Comparison of ENCODE assay signal across 12 cellular contexts in genomic region chr13:81395368-81395767, GRCh38.
DNase-seq lines count a peak whose midpoint lies in the region; ATAC-seq and TF ChIP-seq lines count a peak whose summit lies in the region.
"Had no signal": no experiment of that assay in that cellular context is flagged by ENCODE, and none has a peak within 500 bp of the region (broad histone marks: within the 10 kb centered on the region; RNA-seq: fewer than 3 reads in every experiment).

No MANE protein-coding gene starts in this region.

- ATAC-seq in HG03432 (IDR thresholded peaks at IDR 0.05; ENCODE audit: unreplicated experiment) = peak; percentile 83
- peak; percentile 92 for ATAC-seq in SK-N-SH treated with all-trans-retinoic acid at 6 μM for 48 hours
- no peak for ATAC-seq in HG02981 (IDR thresholded peaks at IDR 0.05; ENCODE audit: unreplicated experiment)

- DNase-seq in CMK (ENCODE audit: low read depth) (peak; percentile 48), iPS-NIHi7 (ENCODE audit: extremely low spot score) (peak; percentile 60), NOMO-1 (lab: John Stamatoyannopoulos, UW; ENCODE audit: unreplicated experiment in 2 of 2) (no peak)
- no peak for DNase-seq in activated T-cell treated with anti-CD3 and anti-CD28 coated beads, Interleukin-2, amount 50 U/mL, for 1 hour
- DNase-seq in stimulated activated CD8-positive, alpha-beta memory T cell treated with anti-CD3 and anti-CD28 coated beads, Interleukin-4, amount 100 ng/mL, for 48 hours = no peak
- DNase-seq: activated CD4-positive, CD25-positive, alpha-beta regulatory T cell treated with anti-CD3 and anti-CD28 coated beads, Interleukin-2, amount 50 U/mL, for 72 hours; GF-D8; NCI-H2107; SIG-M5 had no signal

TF ChIP-seq in SK-N-SH treated with all-trans-retinoic acid at 6 μM for 48 hours, 23 proteins besides CTCF, POLR2A, EP300 and RAD21:
- TF ChIP-seq, protein P1, sequence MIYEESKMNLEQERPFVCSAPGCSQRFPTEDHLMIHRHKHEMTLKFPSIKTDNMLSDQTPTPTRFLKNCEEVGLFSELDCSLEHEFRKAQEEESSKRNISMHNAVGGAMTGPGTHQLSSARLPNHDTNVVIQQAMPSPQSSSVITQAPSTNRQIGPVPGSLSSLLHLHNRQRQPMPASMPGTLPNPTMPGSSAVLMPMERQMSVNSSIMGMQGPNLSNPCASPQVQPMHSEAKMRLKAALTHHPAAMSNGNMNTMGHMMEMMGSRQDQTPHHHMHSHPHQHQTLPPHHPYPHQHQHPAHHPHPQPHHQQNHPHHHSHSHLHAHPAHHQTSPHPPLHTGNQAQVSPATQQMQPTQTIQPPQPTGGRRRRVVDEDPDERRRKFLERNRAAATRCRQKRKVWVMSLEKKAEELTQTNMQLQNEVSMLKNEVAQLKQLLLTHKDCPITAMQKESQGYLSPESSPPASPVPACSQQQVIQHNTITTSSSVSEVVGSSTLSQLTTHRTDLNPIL (CRISPR knock-in tag; IDR thresholded peaks at IDR 0.05; ENCODE audit: low read depth) = no peak
- TF ChIP-seq PPARA (CRISPR knock-in tag; IDR thresholded peaks at IDR 0.05; ENCODE audit: borderline replicate concordance) (no peak), ZFP30 (CRISPR knock-in tag; IDR thresholded peaks at IDR 0.05) (no peak), RARB (CRISPR knock-in tag; IDR thresholded peaks at IDR 0.05) (no peak), TSHZ2 (CRISPR knock-in tag; IDR thresholded peaks at IDR 0.05) (no peak), ZFP3 (CRISPR knock-in tag; IDR thresholded peaks at IDR 0.05) (no peak), PATZ1 (CRISPR knock-in tag; IDR thresholded peaks at IDR 0.05; ENCODE audit: borderline replicate concordance) (no peak), GLIS3 (CRISPR knock-in tag; IDR thresholded peaks at IDR 0.05) (no peak), TCF4 (CRISPR knock-in tag; IDR thresholded peaks at IDR 0.05; ENCODE audit: borderline replicate concordance) (no peak), BACH2 (CRISPR knock-in tag; IDR thresholded peaks at IDR 0.05; ENCODE audit: borderline replicate concordance) (no peak), OSR1 (CRISPR knock-in tag; IDR thresholded peaks at IDR 0.05) (no peak), CSDC2 (CRISPR knock-in tag; IDR thresholded peaks at IDR 0.05) (no peak), ISL1 (CRISPR knock-in tag; IDR thresholded peaks at IDR 0.05) (no peak), ZNF565 (CRISPR knock-in tag; conservative IDR thresholded peaks at IDR 0.05; ENCODE audit: low read depth) (no peak), SNAI2 (CRISPR knock-in tag; IDR thresholded peaks at IDR 0.05) (no peak), ZNF8 (CRISPR knock-in tag; IDR thresholded peaks at IDR 0.05) (no peak), TOX (CRISPR knock-in tag; IDR thresholded peaks at IDR 0.05; ENCODE audit: borderline replicate concordance) (no peak)
- TF ChIP-seq, protein P2, sequence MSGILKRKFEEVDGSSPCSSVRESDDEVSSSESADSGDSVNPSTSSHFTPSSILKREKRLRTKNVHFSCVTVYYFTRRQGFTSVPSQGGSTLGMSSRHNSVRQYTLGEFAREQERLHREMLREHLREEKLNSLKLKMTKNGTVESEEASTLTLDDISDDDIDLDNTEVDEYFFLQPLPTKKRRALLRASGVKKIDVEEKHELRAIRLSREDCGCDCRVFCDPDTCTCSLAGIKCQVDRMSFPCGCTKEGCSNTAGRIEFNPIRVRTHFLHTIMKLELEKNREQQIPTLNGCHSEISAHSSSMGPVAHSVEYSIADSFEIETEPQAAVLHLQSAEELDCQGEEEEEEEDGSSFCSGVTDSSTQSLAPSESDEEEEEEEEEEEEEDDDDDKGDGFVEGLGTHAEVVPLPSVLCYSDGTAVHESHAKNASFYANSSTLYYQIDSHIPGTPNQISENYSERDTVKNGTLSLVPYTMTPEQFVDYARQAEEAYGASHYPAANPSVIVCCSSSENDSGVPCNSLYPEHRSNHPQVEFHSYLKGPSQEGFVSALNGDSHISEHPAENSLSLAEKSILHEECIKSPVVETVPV (CRISPR knock-in tag; IDR thresholded peaks at IDR 0.05) = no peak
- TF ChIP-seq, protein P3, sequence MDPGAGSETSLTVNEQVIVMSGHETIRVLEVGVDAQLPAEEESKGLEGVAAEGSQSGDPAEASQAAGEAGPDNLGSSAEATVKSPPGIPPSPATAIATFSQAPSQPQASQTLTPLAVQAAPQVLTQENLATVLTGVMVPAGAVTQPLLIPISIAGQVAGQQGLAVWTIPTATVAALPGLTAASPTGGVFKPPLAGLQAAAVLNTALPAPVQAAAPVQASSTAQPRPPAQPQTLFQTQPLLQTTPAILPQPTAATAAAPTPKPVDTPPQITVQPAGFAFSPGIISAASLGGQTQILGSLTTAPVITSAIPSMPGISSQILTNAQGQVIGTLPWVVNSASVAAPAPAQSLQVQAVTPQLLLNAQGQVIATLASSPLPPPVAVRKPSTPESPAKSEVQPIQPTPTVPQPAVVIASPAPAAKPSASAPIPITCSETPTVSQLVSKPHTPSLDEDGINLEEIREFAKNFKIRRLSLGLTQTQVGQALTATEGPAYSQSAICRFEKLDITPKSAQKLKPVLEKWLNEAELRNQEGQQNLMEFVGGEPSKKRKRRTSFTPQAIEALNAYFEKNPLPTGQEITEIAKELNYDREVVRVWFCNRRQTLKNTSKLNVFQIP (CRISPR knock-in tag; IDR thresholded peaks at IDR 0.05; ENCODE audit: borderline replicate concordance, low read depth) = no peak

Comparison
In these comparisons a context has a peak if more than half of its experiments do, and no peak if none do; other contexts are left out.
1. DNase-seq: peak in CMK (single experiment) and iPS-NIHi7 (single experiment); none in activated T-cell treated with anti-CD3 and anti-CD28 coated beads, Interleukin-2, amount 50 U/mL, for 1 hour (single experiment), stimulated activated CD8-positive, alpha-beta memory T cell treated with anti-CD3 and anti-CD28 coated beads, Interleukin-4, amount 100 ng/mL, for 48 hours (single experiment) and NOMO-1 (0 of 2).